In the genomic region with DNA sequence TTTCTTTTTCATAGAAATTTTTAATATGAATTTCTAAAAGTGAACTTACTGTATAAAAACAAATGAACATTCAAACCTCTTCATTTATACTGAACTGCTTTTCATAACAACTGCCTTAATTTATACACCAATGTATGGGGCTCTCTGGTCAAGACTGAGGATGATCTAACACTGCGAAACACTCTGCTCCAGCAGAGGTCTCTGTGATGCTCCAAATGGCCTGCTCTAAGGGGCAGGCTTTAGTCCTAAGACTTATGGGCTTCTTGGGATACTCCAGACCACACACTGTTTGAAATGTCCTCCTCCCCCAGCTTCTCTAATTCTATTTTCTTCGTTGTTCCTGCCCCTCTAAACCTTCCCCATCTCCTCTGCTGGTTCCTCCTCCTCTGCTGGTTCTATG, we compare ENCODE assay signal across 11 cellular contexts. TPM values are rescaled to one million over a fixed set of nuclear protein-coding genes. Genes with fewer than 3 reads are reported as not detected.
DNase-seq lines count a peak whose midpoint lies in the region; ATAC-seq, FAIRE-seq and TF ChIP-seq lines count a peak whose summit lies in the region.
"Had no signal": no experiment of that assay in that cellular context is flagged by ENCODE, and none has a peak within 500 bp of the region (broad histone marks: within the 10 kb centered on the region; RNA-seq: fewer than 3 reads in every experiment).

No MANE protein-coding gene starts in this region.

- H3K14ac ChIP-seq in IMR-90 (replicated peaks; ENCODE audit: low read depth, low read length): no peak overlapping the region

- no peaks in the 10 kb centered on the region for H3K9me3 ChIP-seq in IMR-90 (ENCODE audit: control insufficient read depth, insufficient read depth, low read length)

- CTCF ChIA-PET in IMR-90 (lab: Yijun Ruan, JAX): interaction anchor here (1.4 kb wide), 1 partner anchor 56 kb away, joined by 7 read pairs; no protein-coding TSS in a partner anchor
- CTCF ChIA-PET in HEK293T (lab: Yijun Ruan, JAX): interaction anchor here (1.2 kb wide), 1 partner anchor 56 kb away, joined by 6 read pairs; no protein-coding TSS in a partner anchor

- in situ Hi-C loops in IMR-90 (cut with MboI; ENCODE audit: low sequenced_read_pairs): no loop called here

- no peak overlapping the region for H3K23ac ChIP-seq in IMR-90 (ENCODE audit: low read depth, low read length)

- no peak overlapping the region for H3K4ac ChIP-seq in IMR-90 (ENCODE audit: low read depth, low read length)

- no peak overlapping the region for H2AK5ac ChIP-seq in IMR-90 (ENCODE audit: low read depth, low read length)

- H2BK20ac ChIP-seq in IMR-90 (ENCODE audit: low read depth, low read length): no peak overlapping the region

- H3K4me1 Mint-ChIP-seq in chondrocyte (ENCODE audit: low read depth): peaks cover 6% of the 10 kb centered on the region

- H4K20me1 ChIP-seq in IMR-90 (ENCODE audit: insufficient read depth, low read length): no peaks in the 10 kb centered on the region

- no peak overlapping the region for H2AK9ac ChIP-seq in IMR-90 (replicated peaks; ENCODE audit: low read depth, low read length, poor library complexity)

- H3K9ac ChIP-seq in IMR-90 (ENCODE audit: low read depth, low read length): no peak overlapping the region

- WGBS in IMR-90 (ENCODE audit: extremely low coverage in 2 of 2, insufficient read length in 1 of 2), 2 experiments: 77% methylated on average over 2 of the region's 2 CpGs; no CpG with 5 or more reads in 1 of the 2 experiments

- no peak overlapping the region for H3K27ac ChIP-seq in IMR-90 (ENCODE audit: insufficient read depth, low read length)
- H3K27ac ChIP-seq: RWPE1 had no signal

- H3K9me3 Mint-ChIP-seq in chondrocyte (ENCODE audit: low read depth): no peaks in the 10 kb centered on the region

- H2AFZ ChIP-seq in IMR-90 (replicated peaks; ENCODE audit: low read length, poor library complexity): no peak overlapping the region

- no peaks in the 10 kb centered on the region for H3K27me3 ChIP-seq in IMR-90 (ENCODE audit: control insufficient read depth, insufficient read depth, low read length)

- H3K36me3 Mint-ChIP-seq in chondrocyte (ENCODE audit: low read depth): peaks cover 3% of the 10 kb centered on the region

- no peak overlapping the region for H4K8ac ChIP-seq in IMR-90 (ENCODE audit: low read depth in 2 of 2, low read length in 2 of 2)

- no peak for FAIRE-seq in D721Med (lab: Jason Lieb, UNC)

- no peak overlapping the region for H3K4me3 Mint-ChIP-seq in chondrocyte (ENCODE audit: unreplicated experiment)

- ATAC-seq in IMR-90 (ENCODE audit: low read depth) (peak; percentile 50), HG03139 (IDR thresholded peaks at IDR 0.05; ENCODE audit: unreplicated experiment) (no peak)

- dilution Hi-C loops in IMR-90 (cut with HindIII; ENCODE audit: low sequenced_read_pairs, unreplicated experiment): no loop called here

- H3K79me1 ChIP-seq in IMR-90 (ENCODE audit: low read depth in 1 of 2, low read length in 2 of 2): no peaks in the 10 kb centered on the region

- H2BK5ac ChIP-seq in IMR-90 (ENCODE audit: low read depth, low read length, poor library complexity, severe bottlenecking): no peak overlapping the region

- TF ChIP-seq POLR2A in IMR-90 (IDR thresholded peaks at IDR 0.05; ENCODE audit: low read depth, low read length): no peak

- no peak overlapping the region for H3K4me3 ChIP-seq in IMR-90 (ENCODE audit: insufficient read depth, low read depth, low read length)

- peaks cover 15% of the 10 kb centered on the region for H3K36me3 ChIP-seq in IMR-90 (ENCODE audit: control insufficient read depth, insufficient read depth, low read length)

- peaks cover 4% of the 10 kb centered on the region for H3K9me1 ChIP-seq in IMR-90 (ENCODE audit: insufficient read depth, low read length)

- H3K27me3 Mint-ChIP-seq in chondrocyte (ENCODE audit: low read depth): no peaks in the 10 kb centered on the region

- H3K27ac Mint-ChIP-seq in chondrocyte (ENCODE audit: unreplicated experiment): no peak overlapping the region

- BruUV-seq in IMR-90 (replicated peaks; lab: Mats Ljungman, UMichigan): no TSS peak

- H2BK120ac ChIP-seq in IMR-90 (ENCODE audit: low read depth, low read length): no peak overlapping the region

- DNase-seq in D721Med (ENCODE audit: insufficient read length, low spot score) (no peak), IMR-90 (peak; percentile 31), chondrocyte (ENCODE audit: low spot score) (no peak), midbrain (lab: John Stamatoyannopoulos, UW) (peak; percentile 31), MV-4-11 (lab: John Stamatoyannopoulos, UW) (no peak), NCI-H1930 (lab: John Stamatoyannopoulos, UW) (no peak), HEK293T (ENCODE audit: extremely low spot score) (no peak)
- DNase-seq: activated CD4-positive, alpha-beta T cell treated with anti-CD3 and anti-CD28 coated beads, Interleukin-2, amount 50 U/mL, for 4 hours; Kasumi-1 had no signal

- no peak overlapping the region for H4K91ac ChIP-seq in IMR-90 (ENCODE audit: insufficient read depth, low read depth, low read length)

- intact Hi-C loops in IMR-90 (cut with micrococcal nuclease): loop anchor here (5.0 kb wide), 1 partner anchor 309 kb away; no protein-coding TSS in a partner anchor

- H2BK15ac ChIP-seq in IMR-90 (ENCODE audit: low read depth, low read length): no peak overlapping the region

- POLR2A ChIA-PET in IMR-90 (lab: Charles Lee; ENCODE audit: unreplicated experiment) (no interaction called here), HEK293T (lab: Yijun Ruan, JAX) (no interaction called here)

- peaks cover 4% of the 10 kb centered on the region for H3K4me1 ChIP-seq in IMR-90 (ENCODE audit: control insufficient read depth, insufficient read depth, low read length)

- TF ChIP-seq CTCF in D721Med (IDR thresholded peaks at IDR 0.05; ENCODE audit: insufficient read depth, missing control alignments) (peak; percentile 19), IMR-90 (conservative IDR thresholded peaks at IDR 0.05; ENCODE audit: low read depth, low read length) (no peak), chondrocyte (IDR thresholded peaks at IDR 0.05) (peak; percentile 43)

- TF ChIP-seq RAD21 in IMR-90 (IDR thresholded peaks at IDR 0.05; ENCODE audit: low read length): 0 out of 2 replicates have a peak, but pooled peaks have one; percentile 6

- H3K56ac ChIP-seq in IMR-90 (ENCODE audit: extremely low read depth, insufficient read depth, low read length): no peak overlapping the region

- no peak overlapping the region for H3K4me2 ChIP-seq in IMR-90 (ENCODE audit: low read depth, low read length)

- no peak overlapping the region for H4K5ac ChIP-seq in IMR-90 (ENCODE audit: low read depth, low read length)

- H3K18ac ChIP-seq in IMR-90 (ENCODE audit: low read depth, low read length): no peak overlapping the region

TF ChIP-seq in IMR-90, 13 proteins besides CTCF, POLR2A, EP300 and RAD21 (continues in another document):
- TF ChIP-seq NFE2L2 (IDR thresholded peaks at IDR 0.05; ENCODE audit: low read depth, low read length) (no peak), CEBPB (IDR thresholded peaks at IDR 0.05; ENCODE audit: low read depth, low read length) (no peak), RFX5 (IDR thresholded peaks at IDR 0.05; ENCODE audit: low read depth, low read length) (no peak), SMC3 (IDR thresholded peaks at IDR 0.05; ENCODE audit: low read depth, low read length) (no peak), MAZ (IDR thresholded peaks at IDR 0.05; ENCODE audit: borderline replicate concordance, low read depth, low read length) (no peak), CHD1 (IDR thresholded peaks at IDR 0.05; ENCODE audit: low read depth, low read length) (no peak), MXI1 (IDR thresholded peaks at IDR 0.05; ENCODE audit: borderline replicate concordance, low read depth, low read length) (no peak), RCOR1 (IDR thresholded peaks at IDR 0.05; ENCODE audit: insufficient replicate concordance, low read length) (no peak), FOS (IDR thresholded peaks at IDR 0.05; ENCODE audit: low read depth, low read length) (no peak), MAFK (IDR thresholded peaks at IDR 0.05; ENCODE audit: low read depth, low read length) (no peak)

TF ChIP-seq in HEK293T, 16 proteins besides CTCF, POLR2A, EP300 and RAD21:
- TF ChIP-seq ELF4 (IDR thresholded peaks at IDR 0.05) (no peak), TARDBP (IDR thresholded peaks at IDR 0.05) (no peak), ARNT (IDR thresholded peaks at IDR 0.05) (no peak), SUZ12 (IDR thresholded peaks at IDR 0.05) (no peak), NFRKB (IDR thresholded peaks at IDR 0.05) (no peak), FOXM1 (IDR thresholded peaks at IDR 0.05; ENCODE audit: borderline replicate concordance) (no peak), L3MBTL2 (conservative IDR thresholded peaks at IDR 0.05) (no peak), LEF1 (IDR thresholded peaks at IDR 0.05; ENCODE audit: borderline replicate concordance) (no peak), HDGF (IDR thresholded peaks at IDR 0.05; ENCODE audit: borderline replicate concordance) (no peak), BHLHE40 (IDR thresholded peaks at IDR 0.05; ENCODE audit: borderline replicate concordance) (no peak)
- TF ChIP-seq, protein P1, sequence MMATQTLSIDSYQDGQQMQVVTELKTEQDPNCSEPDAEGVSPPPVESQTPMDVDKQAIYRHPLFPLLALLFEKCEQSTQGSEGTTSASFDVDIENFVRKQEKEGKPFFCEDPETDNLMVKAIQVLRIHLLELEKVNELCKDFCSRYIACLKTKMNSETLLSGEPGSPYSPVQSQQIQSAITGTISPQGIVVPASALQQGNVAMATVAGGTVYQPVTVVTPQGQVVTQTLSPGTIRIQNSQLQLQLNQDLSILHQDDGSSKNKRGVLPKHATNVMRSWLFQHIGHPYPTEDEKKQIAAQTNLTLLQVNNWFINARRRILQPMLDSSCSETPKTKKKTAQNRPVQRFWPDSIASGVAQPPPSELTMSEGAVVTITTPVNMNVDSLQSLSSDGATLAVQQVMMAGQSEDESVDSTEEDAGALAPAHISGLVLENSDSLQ (IDR thresholded peaks at IDR 0.05): no peak
TF ChIP-seq in HEK293T: peak in this region for 0.

RNA-seq across cellular contexts. Expression of gene LIFR, which starts 58.5 kb away (rescaled TPM):
- total RNA-seq in IMR-90 (2012; rRNA removed): 10.4 and 13.9 TPM in 2 replicates
- 1.6 and 1.9 TPM in 2 replicates for polyA plus RNA-seq in IMR-90 (2012; rRNA removed)
- 0.35 and 0.54 TPM in 2 replicates for polyA plus RNA-seq in IMR-90 (2012; cell fraction: cytosol; rRNA removed)
- polyA plus RNA-seq in IMR-90 (2012; cell fraction: nucleus; rRNA removed; ENCODE audit: low replicate concordance): 0.50 and 4.3 TPM in 2 replicates
- 5.9 to 7.5 TPM (median 6.6 TPM) in 3 replicates for total RNA-seq in chondrocyte

Comparison
In these comparisons a context has a peak if more than half of its experiments do, and no peak if none do; other contexts are left out.
1. DNase-seq: peak in IMR-90 (single experiment) and midbrain (single experiment); none in D721Med (single experiment), chondrocyte (single experiment), MV-4-11 (single experiment), NCI-H1930 (0 of 2) and HEK293T (single experiment).